8 cellular contexts compared by ENCODE assay signal in genomic region chr1:31063636-31064035, GRCh38. TPM values are rescaled to one million over a fixed set of nuclear protein-coding genes. Genes with fewer than 3 reads are reported as not detected.
DNase-seq lines count a peak whose midpoint lies in the region; ATAC-seq and TF ChIP-seq lines count a peak whose summit lies in the region.

No MANE protein-coding gene starts in this region.

- no peaks in the 10 kb centered on the region for H3K9me3 ChIP-seq in CD4-positive, alpha-beta T cell (ENCODE audit: control insufficient read depth, low read length)
- no peaks in the 10 kb centered on the region for H3K9me3 ChIP-seq in body of pancreas
- no peaks in the 10 kb centered on the region for H3K9me3 ChIP-seq in mononuclear cell (ENCODE audit: low read depth, low read length)

- in situ Hi-C loops in KBM-7 (cut with MboI; ENCODE audit: low pct_unique_long_range_greater_than_20kb, low sequenced_read_pairs), result no loop called here

- no peaks in the 10 kb centered on the region for H3K27me3 ChIP-seq in CD4-positive, alpha-beta T cell (ENCODE audit: control insufficient read depth, insufficient read depth, low read length)
- no peaks in the 10 kb centered on the region for H3K27me3 ChIP-seq in body of pancreas
- H3K27me3 ChIP-seq in mononuclear cell (ENCODE audit: insufficient read depth, low read length), result no peaks in the 10 kb centered on the region

- peaks cover 0 to 4% of the 10 kb centered on the region in 2 donors for H3K36me3 ChIP-seq in body of pancreas (replicated peaks in 1 of 2; ENCODE audit: insufficient read depth in 1 of 2, low read depth in 2 of 2)

- no peaks in the 10 kb centered on the region for H3K27me3 Mint-ChIP-seq in CD4-positive, alpha-beta T cell

- H3K4me1 Mint-ChIP-seq in CD4-positive, alpha-beta T cell (ENCODE audit: low read depth), result peaks cover 49% of the 10 kb centered on the region

- peak overlapping the region; percentile 93 for H3K4me3 Mint-ChIP-seq in CD4-positive, alpha-beta T cell

- H3K27ac Mint-ChIP-seq in CD4-positive, alpha-beta T cell, result peak overlapping the region; percentile 95

- intact Hi-C loops in CD4-positive, alpha-beta T cell (cut with DNase I, micrococcal nuclease), result loop anchor here (2.0 to 10.0 kb wide), 5 partner anchors 51 to 951 kb away; partner anchors contain the start of genes KHDRBS1 (in 1 of the 2), SNRNP40 (in 1 of the 2) and ZCCHC17 (in 1 of the 2)
- intact Hi-C loops in body of pancreas (cut with DNase I), result no loop called here

- WGBS in body of pancreas, 2 donors, result 3 to 4% methylated on average over 4 of the region's 4 CpGs

- CTCF ChIA-PET in CD4-positive, alpha-beta T cell (lab: Charles Lee), result no interaction called here

- ATAC-seq in CD4-positive, alpha-beta T cell (ENCODE audit: poor library complexity), result no peak
- no peak for ATAC-seq in body of pancreas

- H3K9me3 Mint-ChIP-seq in CD4-positive, alpha-beta T cell, result no peaks in the 10 kb centered on the region

- no peak overlapping the region for H3K27ac ChIP-seq in CD4-positive, alpha-beta T cell (ENCODE audit: low read depth, low read length)
- peak overlapping the region in 3 of 4 donors; percentile 95 to 99 (median 96) for H3K27ac ChIP-seq in body of pancreas

- DNase-seq in CD4-positive, alpha-beta T cell, result no peak
- DNase-seq in KBM-7, result peak; percentile 44
- DNase-seq in body of pancreas, result no peak
- DNase-seq in activated CD4-positive, CD25-positive, alpha-beta regulatory T cell treated with anti-CD3 and anti-CD28 coated beads, Interleukin-2, amount 50 U/mL, for 72 hours, result no peak
- DNase-seq in foreskin melanocyte, result no peak
- DNase-seq in NCI-H2171 treated with DMSO at 0.1 percent for 48 hours (lab: John Stamatoyannopoulos, UW), result no peak
- no peak for DNase-seq in iPS-NIHi7 (ENCODE audit: extremely low spot score)

- TF ChIP-seq POLR2A in body of pancreas (IDR thresholded peaks at IDR 0.05), result no peak

- TF ChIP-seq CTCF in CD4-positive, alpha-beta T cell (IDR thresholded peaks at IDR 0.05), result no peak
- TF ChIP-seq CTCF in body of pancreas (IDR thresholded peaks at IDR 0.05), result no peak

- peaks cover 51% of the 10 kb centered on the region for H3K36me3 Mint-ChIP-seq in CD4-positive, alpha-beta T cell (ENCODE audit: low read depth)

- POLR2A ChIA-PET in CD4-positive, alpha-beta T cell (lab: Charles Lee), result interaction anchor here (0.8 to 1.5 kb wide), 4 partner anchors 17 to 1754 kb away, joined by 3 to 4 read pairs (median 3); partner anchors contain the start of genes S100PBP and YARS1

- H3K4me1 ChIP-seq in body of pancreas (peaks cover 43% of the 10 kb centered on the region), mononuclear cell (ENCODE audit: insufficient read depth, low read length) (peaks cover 30% of the 10 kb centered on the region)

- H3K4me3 ChIP-seq in body of pancreas (no peak overlapping the region), mononuclear cell (ENCODE audit: low read length) (peak overlapping the region; percentile 97)

RNA-seq across cellular contexts. Expression of gene PUM1, which starts 1.9 kb away (rescaled TPM):
- 100 to 1,000 TPM; 190 to 202 TPM for total RNA-seq in CD4-positive, alpha-beta T cell
- total RNA-seq in body of pancreas (10 to 100 TPM; 30.9 to 32.3 TPM), mononuclear cell (154 TPM)
